ENCODE assay signal across 8 cellular contexts in the genomic region with DNA sequence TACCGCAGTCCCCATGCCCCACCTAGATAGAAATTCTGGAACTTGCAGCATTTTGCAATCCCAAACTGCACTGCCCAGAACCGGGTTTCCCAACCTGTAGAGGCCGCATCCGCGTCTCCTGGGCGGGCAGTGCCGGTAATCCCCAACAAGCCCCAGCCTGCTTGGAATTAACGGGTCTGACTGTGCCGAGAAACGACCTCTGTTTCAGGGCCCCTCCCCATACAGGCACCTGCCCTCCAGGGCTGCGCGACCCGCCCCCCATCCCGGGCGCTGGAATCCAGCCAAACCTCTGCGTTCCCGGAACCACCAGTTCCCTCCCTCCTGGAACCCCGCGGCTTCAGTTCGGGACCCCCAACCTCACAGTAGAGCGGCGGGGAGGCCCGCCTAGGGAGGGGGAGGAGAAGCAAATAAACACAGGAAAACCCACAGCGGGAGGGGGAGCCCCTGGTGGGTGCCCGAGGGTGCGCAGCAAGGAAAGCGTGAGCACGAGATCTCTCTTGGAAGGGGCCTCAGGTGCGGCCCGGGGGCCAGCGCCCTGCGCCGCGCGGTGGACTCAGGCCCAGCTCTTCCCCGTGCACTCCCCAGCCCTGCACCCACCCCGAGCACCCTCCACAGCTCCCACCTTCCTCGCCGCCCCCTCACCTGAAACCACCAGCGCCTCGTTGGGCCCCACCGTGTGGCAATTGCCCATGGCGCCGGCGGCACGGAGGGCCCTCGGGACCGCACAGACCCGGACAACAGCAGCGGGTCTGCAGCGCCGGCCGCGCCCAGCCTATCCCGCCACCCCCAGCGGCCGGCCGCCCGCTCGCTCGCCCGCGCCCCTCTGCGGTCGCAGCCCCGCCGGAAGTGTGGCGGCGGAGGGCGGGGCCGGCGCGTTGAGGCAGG. TPM values are rescaled to one million over a fixed set of nuclear protein-coding genes. Genes with fewer than 3 reads are reported as not detected.
DNase-seq lines count a peak whose midpoint lies in the region; ATAC-seq, FAIRE-seq and TF ChIP-seq lines count a peak whose summit lies in the region.

A gene with protein sequence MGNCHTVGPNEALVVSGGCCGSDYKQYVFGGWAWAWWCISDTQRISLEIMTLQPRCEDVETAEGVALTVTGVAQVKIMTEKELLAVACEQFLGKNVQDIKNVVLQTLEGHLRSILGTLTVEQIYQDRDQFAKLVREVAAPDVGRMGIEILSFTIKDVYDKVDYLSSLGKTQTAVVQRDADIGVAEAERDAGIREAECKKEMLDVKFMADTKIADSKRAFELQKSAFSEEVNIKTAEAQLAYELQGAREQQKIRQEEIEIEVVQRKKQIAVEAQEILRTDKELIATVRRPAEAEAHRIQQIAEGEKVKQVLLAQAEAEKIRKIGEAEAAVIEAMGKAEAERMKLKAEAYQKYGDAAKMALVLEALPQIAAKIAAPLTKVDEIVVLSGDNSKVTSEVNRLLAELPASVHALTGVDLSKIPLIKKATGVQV (minus strand): TSS at position 850 of the 885 bp plus-strand sequence. CDS start 159 bp downstream, at position 691.

- peaks cover 13% of the 10 kb centered on the region for H3K36me3 Mint-ChIP-seq in WTC11

- H3K4me1 Mint-ChIP-seq in WTC11: peaks cover 33% of the 10 kb centered on the region

- no peaks in the 10 kb centered on the region for H3K27me3 Mint-ChIP-seq in WTC11 (ENCODE audit: low read depth)

- peaks cover 3% of the 10 kb centered on the region for H3K9me1 ChIP-seq in keratinocyte (ENCODE audit: control insufficient read depth, extremely low read depth, insufficient read depth, low read length)

- H4K20me1 ChIP-seq in keratinocyte (ENCODE audit: control insufficient read depth, extremely low read depth, insufficient read depth, low read length): no peaks in the 10 kb centered on the region

- no peaks in the 10 kb centered on the region for H3K9me3 ChIP-seq in keratinocyte (ENCODE audit: control insufficient read depth, low read depth, low read length)

- H3K4me3 ChIP-seq in bronchial epithelial cell (ENCODE audit: low read depth, low read length) (peak within 1 kb of the TSS; percentile 82), keratinocyte (ENCODE audit: control insufficient read depth in 2 of 3, extremely low read depth in 1 of 3, insufficient read depth in 2 of 3, low read depth in 1 of 3, low read length in 3 of 3) (peak within 1 kb of the TSS; percentile 68 to 92 (median 75))

- no peaks in the 10 kb centered on the region for H3K9me3 Mint-ChIP-seq in WTC11

- peak within 1 kb of the TSS; percentile 78 for H3K27ac ChIP-seq in keratinocyte (ENCODE audit: control insufficient read depth, insufficient read depth, low read length)

- H3K79me2 ChIP-seq in keratinocyte (ENCODE audit: control insufficient read depth, insufficient read depth, low read length): peaks cover 18% of the 10 kb centered on the region

- H3K4me3 Mint-ChIP-seq in WTC11: peak within 1 kb of the TSS; percentile 94

- peak within 1 kb of the TSS; percentile 82 for H2AFZ ChIP-seq in keratinocyte (ENCODE audit: control insufficient read depth, low read length)

- H3K27me3 ChIP-seq in bronchial epithelial cell (ENCODE audit: control insufficient read depth, insufficient read depth, low read length): no peaks in the 10 kb centered on the region
- H3K27me3 ChIP-seq in keratinocyte (ENCODE audit: control insufficient read depth, extremely low read depth, insufficient read depth, low read length): no peaks in the 10 kb centered on the region

- CTCF ChIA-PET in WTC11 (lab: Charles Lee): interaction anchor here (0.9 to 5.1 kb wide), 12 partner anchors 15 to 220 kb away, joined by 4 to 55 read pairs (median 6); a partner anchor contains a TSS

- H3K36me3 ChIP-seq in bronchial epithelial cell (ENCODE audit: control insufficient read depth, insufficient read depth, low read length) (no peaks in the 10 kb centered on the region), keratinocyte (ENCODE audit: control insufficient read depth in 2 of 2, extremely low read depth in 1 of 2, insufficient read depth in 2 of 2, low read length in 2 of 2) (peaks cover 1 to 7% of the 10 kb centered on the region in 2 experiments)

- ATAC-seq in WTC11: peak; percentile 69

- peak within 1 kb of the TSS; percentile 99 for H3K4me2 ChIP-seq in keratinocyte (ENCODE audit: control insufficient read depth, extremely low read depth, insufficient read depth, low read depth, low read length)

- POLR2A ChIA-PET in WTC11 (lab: Charles Lee): interaction anchor here (0.8 to 4.0 kb wide), 6 partner anchors 20 to 178 kb away, joined by 3 to 21 read pairs (median 4); a partner anchor contains a TSS

- FAIRE-seq in bronchial epithelial cell (lab: Jason Lieb, UNC) (no peak), keratinocyte (lab: Jason Lieb, UNC) (no peak)

- peaks cover 35% of the 10 kb centered on the region for H3K4me1 ChIP-seq in keratinocyte (ENCODE audit: control insufficient read depth, extremely low read depth, insufficient read depth, low read length)

- H3K27ac Mint-ChIP-seq in WTC11: peak within 1 kb of the TSS; percentile 93

- no peak for TF ChIP-seq CTCF in WTC11 (IDR thresholded peaks at IDR 0.05)
- TF ChIP-seq CTCF in bronchial epithelial cell (IDR thresholded peaks at IDR 0.05; ENCODE audit: insufficient read depth, low read length, severe bottlenecking): peak; percentile 19
- peak; percentile 8 to 40 (median 15) for TF ChIP-seq CTCF in keratinocyte (optimal IDR thresholded peaks at IDR 0.05 in 1 of 3, IDR thresholded peaks at IDR 0.05 in 1 of 3, conservative IDR thresholded peaks at IDR 0.05 in 1 of 3; ENCODE audit: extremely low read depth in 1 of 3, insufficient read depth in 2 of 3, low read length in 3 of 3)

- DNase-seq in NCI-H2107 treated with DMSO at 0.1 percent for 48 hours (lab: John Stamatoyannopoulos, UW; ENCODE audit: unreplicated experiment) (peak; percentile 67), NCI-H2107 (lab: John Stamatoyannopoulos, UW) (no peak), NCI-H1694 treated with DMSO at 0.1 percent for 48 hours (lab: John Stamatoyannopoulos, UW) (peak; percentile 24), WTC11 (ENCODE audit: low spot score) (peak; percentile 72), bronchial epithelial cell (ENCODE audit: low read depth) (peak; percentile 90), keratinocyte (ENCODE audit: low read depth, low spot score) (peak; percentile 48), GM19238 (ENCODE audit: insufficient read length, low spot score) (no peak)
- peak; percentile 77 for DNase-seq in stimulated activated CD4-positive, alpha-beta T cell treated with anti-CD3 and anti-CD28 coated beads, Interleukin-15, amount 100 ng/mL, for 24 hours

- H3K9ac ChIP-seq in keratinocyte (ENCODE audit: control insufficient read depth, extremely low read depth, insufficient read depth, low read length): peak within 1 kb of the TSS; percentile 83

- dilution Hi-C loops in keratinocyte (cut with MboI; ENCODE audit: extremely low pct_ligation_motif_present, low sequenced_read_pairs): no loop called here

TF ChIP-seq in WTC11, 78 proteins besides CTCF, POLR2A, EP300 and RAD21 (continues in another document):
- TF ChIP-seq NFYB (CRISPR knock-in tag; conservative IDR thresholded peaks at IDR 0.05; ENCODE audit: low read depth) (no peak; the same call in 1 of the 2 replicates), MXD4 (CRISPR knock-in tag; IDR thresholded peaks at IDR 0.05; ENCODE audit: borderline replicate concordance) (no peak)
- TF ChIP-seq, protein P1, sequence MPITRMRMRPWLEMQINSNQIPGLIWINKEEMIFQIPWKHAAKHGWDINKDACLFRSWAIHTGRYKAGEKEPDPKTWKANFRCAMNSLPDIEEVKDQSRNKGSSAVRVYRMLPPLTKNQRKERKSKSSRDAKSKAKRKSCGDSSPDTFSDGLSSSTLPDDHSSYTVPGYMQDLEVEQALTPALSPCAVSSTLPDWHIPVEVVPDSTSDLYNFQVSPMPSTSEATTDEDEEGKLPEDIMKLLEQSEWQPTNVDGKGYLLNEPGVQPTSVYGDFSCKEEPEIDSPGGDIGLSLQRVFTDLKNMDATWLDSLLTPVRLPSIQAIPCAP (CRISPR knock-in tag; IDR thresholded peaks at IDR 0.05): no peak
- TF ChIP-seq, protein P2, sequence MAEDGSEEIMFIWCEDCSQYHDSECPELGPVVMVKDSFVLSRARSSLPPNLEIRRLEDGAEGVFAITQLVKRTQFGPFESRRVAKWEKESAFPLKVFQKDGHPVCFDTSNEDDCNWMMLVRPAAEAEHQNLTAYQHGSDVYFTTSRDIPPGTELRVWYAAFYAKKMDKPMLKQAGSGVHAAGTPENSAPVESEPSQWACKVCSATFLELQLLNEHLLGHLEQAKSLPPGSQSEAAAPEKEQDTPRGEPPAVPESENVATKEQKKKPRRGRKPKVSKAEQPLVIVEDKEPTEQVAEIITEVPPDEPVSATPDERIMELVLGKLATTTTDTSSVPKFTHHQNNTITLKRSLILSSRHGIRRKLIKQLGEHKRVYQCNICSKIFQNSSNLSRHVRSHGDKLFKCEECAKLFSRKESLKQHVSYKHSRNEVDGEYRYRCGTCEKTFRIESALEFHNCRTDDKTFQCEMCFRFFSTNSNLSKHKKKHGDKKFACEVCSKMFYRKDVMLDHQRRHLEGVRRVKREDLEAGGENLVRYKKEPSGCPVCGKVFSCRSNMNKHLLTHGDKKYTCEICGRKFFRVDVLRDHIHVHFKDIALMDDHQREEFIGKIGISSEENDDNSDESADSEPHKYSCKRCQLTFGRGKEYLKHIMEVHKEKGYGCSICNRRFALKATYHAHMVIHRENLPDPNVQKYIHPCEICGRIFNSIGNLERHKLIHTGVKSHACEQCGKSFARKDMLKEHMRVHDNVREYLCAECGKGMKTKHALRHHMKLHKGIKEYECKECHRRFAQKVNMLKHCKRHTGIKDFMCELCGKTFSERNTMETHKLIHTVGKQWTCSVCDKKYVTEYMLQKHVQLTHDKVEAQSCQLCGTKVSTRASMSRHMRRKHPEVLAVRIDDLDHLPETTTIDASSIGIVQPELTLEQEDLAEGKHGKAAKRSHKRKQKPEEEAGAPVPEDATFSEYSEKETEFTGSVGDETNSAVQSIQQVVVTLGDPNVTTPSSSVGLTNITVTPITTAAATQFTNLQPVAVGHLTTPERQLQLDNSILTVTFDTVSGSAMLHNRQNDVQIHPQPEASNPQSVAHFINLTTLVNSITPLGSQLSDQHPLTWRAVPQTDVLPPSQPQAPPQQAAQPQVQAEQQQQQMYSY (CRISPR knock-in tag; IDR thresholded peaks at IDR 0.05): no peak

RNA-seq across cellular contexts. Expression of the gene that starts here (rescaled TPM):
- total RNA-seq in WTC11 (2021): 139 to 153 TPM (median 144 TPM) in 3 replicates
- 24.5 TPM in 2 replicates for total RNA-seq in bronchial epithelial cell
- polyA plus RNA-seq in keratinocyte: 50.7 to 79.4 TPM (median 67.2 TPM) in 3 replicates
- polyA plus RNA-seq in keratinocyte (2011; ENCODE audit: low read depth): 40.9 TPM
- 64.5 and 90.7 TPM in 2 replicates for polyA plus RNA-seq in keratinocyte (2011; cell fraction: cytosol; rRNA removed)
- 53.1 and 62.0 TPM in 2 replicates for polyA plus RNA-seq in keratinocyte (2011; cell fraction: nucleus; rRNA removed)
- 20.8 and 84.9 TPM in 2 replicates for polyA plus RNA-seq in keratinocyte (2012; ENCODE audit: low replicate concordance)
- 85.8 to 208 TPM (median 114 TPM) in 3 replicates for polyA minus RNA-seq in keratinocyte
- polyA minus RNA-seq in keratinocyte (2011; cell fraction: cytosol; rRNA and poly(A)+ RNA removed): 87.1 TPM
- 20.3 and 33.7 TPM in 2 replicates for polyA minus RNA-seq in keratinocyte (2011; cell fraction: nucleus; rRNA and poly(A)+ RNA removed)

Comparison
In these comparisons a context has a peak if more than half of its experiments do, and no peak if none do; other contexts are left out.
1. DNase-seq: peak in NCI-H2107 treated with DMSO at 0.1 percent for 48 hours (single experiment), NCI-H1694 treated with DMSO at 0.1 percent for 48 hours (single experiment), WTC11 (single experiment), bronchial epithelial cell (single experiment), keratinocyte (single experiment) and stimulated activated CD4-positive, alpha-beta T cell treated with anti-CD3 and anti-CD28 coated beads, Interleukin-15, amount 100 ng/mL, for 24 hours (single experiment); none in NCI-H2107 (single experiment) and GM19238 (single experiment).